In genomic region chr6:129493396-129493902, GRCh38 we compare ENCODE assay signal across 13 cellular contexts.
A peak's percentile ranks its signal among the peaks of the same experiment; 100 is the strongest.
DNase-seq lines count a peak whose midpoint lies in the region; ATAC-seq and TF ChIP-seq lines count a peak whose summit lies in the region.
"Had no signal": no experiment of that assay in that cellular context is flagged by ENCODE, and none has a peak within 500 bp of the region (broad histone marks: within the 10 kb centered on the region; RNA-seq: fewer than 3 reads in every experiment).

No MANE protein-coding gene starts in this region.

- no peaks in the 10 kb centered on the region for H3K79me2 ChIP-seq in mammary epithelial cell (ENCODE audit: insufficient read depth, low read length)

- peaks cover 11% of the 10 kb centered on the region for H3K4me1 Mint-ChIP-seq in memory B cell

- H3K4me3 ChIP-seq in mammary epithelial cell (replicated peaks in 1 of 3; ENCODE audit: insufficient read depth in 1 of 3, low read depth in 2 of 3, low read length in 3 of 3) = no peak overlapping the region
- H3K4me3 ChIP-seq: suprapubic skin had no signal

- H3K27me3 ChIP-seq in mammary epithelial cell (ENCODE audit: insufficient read depth, low read length) = no peaks in the 10 kb centered on the region
- H3K27me3 ChIP-seq: suprapubic skin had no signal

- H3K27ac Mint-ChIP-seq in memory B cell = peak overlapping the region; percentile 8
- H3K27ac Mint-ChIP-seq: effector memory CD8-positive, alpha-beta T cell had no signal

- intact Hi-C loops in mammary epithelial cell (cut with micrococcal nuclease) = no loop called here

- H3K27ac ChIP-seq in mammary epithelial cell (ENCODE audit: insufficient read depth, low read depth, low read length) = peak overlapping the region; percentile 100
- H3K27ac ChIP-seq: suprapubic skin had no signal

- no peaks in the 10 kb centered on the region for H3K36me3 Mint-ChIP-seq in memory B cell

- H3K27me3 Mint-ChIP-seq in memory B cell = no peaks in the 10 kb centered on the region
- H3K27me3 Mint-ChIP-seq: effector memory CD8-positive, alpha-beta T cell had no signal

- ATAC-seq in memory B cell (ENCODE audit: low read depth) (no peak), HG02852 (IDR thresholded peaks at IDR 0.05; ENCODE audit: unreplicated experiment) (no peak)
- ATAC-seq: effector memory CD8-positive, alpha-beta T cell had no signal

- H3K4me1 ChIP-seq in mammary epithelial cell (ENCODE audit: insufficient read depth, low read length) = peaks cover 66% of the 10 kb centered on the region

- H3K4me3 Mint-ChIP-seq in memory B cell = no peak overlapping the region
- H3K4me3 Mint-ChIP-seq: effector memory CD8-positive, alpha-beta T cell had no signal

- H3K36me3 ChIP-seq in mammary epithelial cell (ENCODE audit: insufficient read depth, low read length) = no peaks in the 10 kb centered on the region
- H3K36me3 ChIP-seq: suprapubic skin had no signal

- dilution Hi-C loops in mammary epithelial cell (cut with HindIII; ENCODE audit: low sequenced_read_pairs) = no loop called here

- H3K9me3 Mint-ChIP-seq in memory B cell = no peaks in the 10 kb centered on the region
- H3K9me3 Mint-ChIP-seq: effector memory CD8-positive, alpha-beta T cell had no signal

- BruUV-seq in mammary epithelial cell (replicated peaks; lab: Mats Ljungman, UMichigan) = no TSS peak

- WGBS in mammary epithelial cell (ENCODE audit: low coverage, missing lambda C conversion rate) = 17% methylated on average over 6 of the region's 6 CpGs

- H3K9ac ChIP-seq in mammary epithelial cell (ENCODE audit: insufficient read depth, low read length) = no peak overlapping the region

- peak; percentile 59 for DNase-seq in Caki2 (ENCODE audit: low read depth)
- DNase-seq in HT-29 (ENCODE audit: low spot score) = peak; percentile 79
- DNase-seq in mammary epithelial cell = peak; percentile 61
- no peak for DNase-seq in memory B cell (ENCODE audit: low spot score in 2 of 2)
- DNase-seq in cerebellar nuclear complex (lab: John Stamatoyannopoulos, UW) = no peak
- DNase-seq in 8988T = no peak
- DNase-seq: activated CD4-positive, alpha-beta T cell treated with anti-CD3 and anti-CD28 coated beads, Interleukin-2, amount 50 U/mL, for 48 hours; effector memory CD8-positive, alpha-beta T cell; KBM-7; NCI-H1930 had no signal

- no peak for TF ChIP-seq CTCF in mammary epithelial cell (conservative IDR thresholded peaks at IDR 0.05 in 1 of 2, IDR thresholded peaks at IDR 0.05 in 1 of 2; ENCODE audit: extremely low read depth in 1 of 2, insufficient read depth in 1 of 2, low read depth in 1 of 2, low read length in 2 of 2)

- no peak overlapping the region for H2AFZ ChIP-seq in mammary epithelial cell (ENCODE audit: low read depth, low read length)

- H3K4me2 ChIP-seq in mammary epithelial cell (ENCODE audit: insufficient read depth, low read depth, low read length) = peak overlapping the region; percentile 39

- in situ Hi-C loops in Caki2 (cut with HindIII; ENCODE audit: low pct_unique_long_range_greater_than_20kb, low sequenced_read_pairs) (no loop called here), mammary epithelial cell (cut with MboI; ENCODE audit: low sequenced_read_pairs in 2 of 2) (loop anchor here (25.0 kb wide), 1 partner anchor 244 kb away; no protein-coding TSS in a partner anchor)

- H3K9me3 ChIP-seq in mammary epithelial cell (replicated peaks; ENCODE audit: insufficient read depth, low read length) = no peaks in the 10 kb centered on the region
- H3K9me3 ChIP-seq: Caco-2, suprapubic skin had no signal

- no peaks in the 10 kb centered on the region for H4K20me1 ChIP-seq in mammary epithelial cell (ENCODE audit: insufficient read depth, low read length)

- CTCF ChIA-PET in mammary epithelial cell (lab: Charles Lee; ENCODE audit: low non-redundant PET) = no interaction called here

Comparison
In these comparisons a context has a peak if more than half of its experiments do, and no peak if none do; other contexts are left out.
1. DNase-seq: peak in Caki2 (single experiment), HT-29 (single experiment) and mammary epithelial cell (single experiment); none in memory B cell (0 of 2), cerebellar nuclear complex (0 of 2) and 8988T (single experiment).